8 cellular contexts compared by ENCODE assay signal in the genomic region with DNA sequence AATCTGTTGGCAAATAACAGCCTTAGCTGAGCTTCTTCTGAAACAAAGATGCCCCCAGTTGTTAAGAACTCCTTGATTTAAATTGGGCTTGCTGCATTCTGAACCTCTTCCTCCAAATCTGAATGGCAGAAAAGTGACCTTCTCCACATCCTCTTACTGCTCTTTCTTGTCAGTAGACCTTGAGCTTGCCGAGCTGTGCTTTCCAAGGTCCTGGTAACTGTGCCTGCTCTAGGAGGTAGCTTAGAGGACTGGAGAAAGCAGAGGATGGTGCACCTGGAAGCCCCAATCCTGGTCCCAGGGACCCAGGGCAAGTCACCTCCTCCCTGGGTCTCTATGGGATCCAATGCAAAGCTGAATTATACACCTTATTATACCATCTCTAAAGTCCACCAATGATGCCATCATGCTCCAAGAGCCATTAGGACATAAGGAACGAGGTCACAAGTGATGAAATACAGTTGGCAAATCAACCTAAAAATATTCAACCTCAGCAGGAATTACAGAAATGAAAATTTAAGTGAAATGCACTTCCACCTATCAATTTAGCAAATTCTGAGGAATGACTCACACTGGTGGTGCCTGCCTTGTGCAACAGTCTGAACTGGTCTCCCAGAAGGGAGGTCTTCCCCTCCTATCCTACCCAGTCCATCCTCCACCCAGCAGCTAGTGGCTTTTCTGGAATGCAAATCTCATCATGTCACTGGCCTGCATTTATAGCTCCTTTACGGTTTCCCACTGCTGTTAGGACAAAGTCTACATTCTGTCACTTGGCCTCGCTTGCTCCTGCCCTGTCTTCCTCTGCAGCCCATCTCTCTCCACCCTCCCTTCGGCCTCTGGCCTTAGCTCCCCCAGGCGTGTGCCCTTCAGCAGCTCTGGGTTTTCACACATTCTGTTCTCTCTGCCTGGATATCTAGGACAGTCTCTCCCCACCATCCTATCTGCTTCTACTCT. TPM values are rescaled to one million over a fixed set of nuclear protein-coding genes. Genes with fewer than 3 reads are reported as not detected.
DNase-seq lines count a peak whose midpoint lies in the region; ATAC-seq and TF ChIP-seq lines count a peak whose summit lies in the region.

No MANE protein-coding gene starts in this region.

- TF ChIP-seq CTCF in CD4-positive, alpha-beta T cell (IDR thresholded peaks at IDR 0.05) = no peak
- TF ChIP-seq CTCF in PC-9 (conservative IDR thresholded peaks at IDR 0.05) (no peak), neural progenitor cell (IDR thresholded peaks at IDR 0.05) (no peak), OCI-LY7 (conservative IDR thresholded peaks at IDR 0.05; ENCODE audit: low read length) (no peak)

- H2AFZ ChIP-seq in PC-9 (no peak overlapping the region), neural progenitor cell (replicated peaks) (no peak overlapping the region), OCI-LY7 (ENCODE audit: low read length) (no peak overlapping the region)

- no peak overlapping the region for H3K9ac ChIP-seq in neural progenitor cell

- H3K4me2 ChIP-seq in PC-9 (peak overlapping the region; percentile 67), neural progenitor cell (no peak overlapping the region), OCI-LY7 (ENCODE audit: low read length) (no peak overlapping the region)

- H3K4me1 ChIP-seq in PC-9 (replicated peaks; ENCODE audit: insufficient read depth) = peaks cover 37% of the 10 kb centered on the region
- peaks cover 10% of the 10 kb centered on the region for H3K4me1 ChIP-seq in neural progenitor cell
- H3K4me1 ChIP-seq in OCI-LY7 (ENCODE audit: insufficient read depth, low read length, poor library complexity, severe bottlenecking) = no peaks in the 10 kb centered on the region

- H3K79me2 ChIP-seq in PC-9 (ENCODE audit: low read depth) = peaks cover 35% of the 10 kb centered on the region
- no peaks in the 10 kb centered on the region for H3K79me2 ChIP-seq in neural progenitor cell (ENCODE audit: low read depth)
- H3K79me2 ChIP-seq in OCI-LY7 (ENCODE audit: insufficient read depth, low read depth, low read length) = no peaks in the 10 kb centered on the region

- H3K4me3 ChIP-seq in PC-9 (0 out of 2 replicates have a peak overlapping the region, but pooled peaks have one; percentile 11), neural progenitor cell (no peak overlapping the region), OCI-LY7 (ENCODE audit: low read depth, low read length, poor library complexity, severe bottlenecking) (no peak overlapping the region)

- peak overlapping the region; percentile 30 for H3K27ac Mint-ChIP-seq in CD4-positive, alpha-beta T cell
- H3K27ac Mint-ChIP-seq in neural progenitor cell = no peak overlapping the region

- no peaks in the 10 kb centered on the region for H3K27me3 Mint-ChIP-seq in CD4-positive, alpha-beta T cell
- peaks cover 7% of the 10 kb centered on the region for H3K27me3 Mint-ChIP-seq in neural progenitor cell (ENCODE audit: insufficient read depth, low read depth)

- no peaks in the 10 kb centered on the region for H3K27me3 ChIP-seq in CD4-positive, alpha-beta T cell (ENCODE audit: control insufficient read depth, insufficient read depth, low read length)
- H3K27me3 ChIP-seq in PC-9 (ENCODE audit: insufficient read depth, low read depth) (no peaks in the 10 kb centered on the region), neural progenitor cell (no peaks in the 10 kb centered on the region)

- intact Hi-C loops in CD4-positive, alpha-beta T cell (cut with DNase I, micrococcal nuclease) = no loop called here
- intact Hi-C loops in PC-9 (cut with micrococcal nuclease; ENCODE audit: unreplicated experiment) = no loop called here
- intact Hi-C loops in OCI-LY7 (cut with micrococcal nuclease; ENCODE audit: unreplicated experiment) = no loop called here

- no peaks in the 10 kb centered on the region for H3K36me3 Mint-ChIP-seq in CD4-positive, alpha-beta T cell (ENCODE audit: low read depth)
- H3K36me3 Mint-ChIP-seq in neural progenitor cell = no peaks in the 10 kb centered on the region

- no TSS peak for BruUV-seq in PC-9 (replicated peaks; lab: Mats Ljungman, UMichigan)
- BruUV-seq in OCI-LY7 (replicated peaks; lab: Mats Ljungman, UMichigan) = no TSS peak

- POLR2A ChIA-PET in CD4-positive, alpha-beta T cell (lab: Charles Lee) = interaction anchor here (0.8 to 1.2 kb wide), 3 partner anchors 22 to 37 kb away, joined by 3 to 4 read pairs (median 3); partner anchors contain the start of genes DRC3 and TOM1L2
- POLR2A ChIA-PET in PC-9 (lab: Charles Lee; ENCODE audit: unreplicated experiment) (interaction anchor here (0.5 to 0.9 kb wide), 5 partner anchors 9 to 914 kb away, joined by 3 to 10 read pairs (median 5); no protein-coding TSS in a partner anchor), OCI-LY7 (lab: Charles Lee) (no interaction called here)

- H3K9me2 ChIP-seq in PC-9 (ENCODE audit: insufficient read depth) = no peaks in the 10 kb centered on the region
- no peaks in the 10 kb centered on the region for H3K9me2 ChIP-seq in OCI-LY7 (ENCODE audit: insufficient read depth, low read length)

- H3K9me3 ChIP-seq in CD4-positive, alpha-beta T cell (ENCODE audit: control insufficient read depth, low read length) = no peaks in the 10 kb centered on the region
- H3K9me3 ChIP-seq in PC-9 (ENCODE audit: insufficient read depth, low read depth) (no peaks in the 10 kb centered on the region), neural progenitor cell (ENCODE audit: low read depth) (no peaks in the 10 kb centered on the region), OCI-LY7 (ENCODE audit: low read length) (no peaks in the 10 kb centered on the region)

- H4K20me1 ChIP-seq in PC-9 (ENCODE audit: insufficient read depth) = no peaks in the 10 kb centered on the region
- H4K20me1 ChIP-seq in neural progenitor cell (ENCODE audit: low read depth) = no peaks in the 10 kb centered on the region
- H4K20me1 ChIP-seq in OCI-LY7 (ENCODE audit: insufficient read depth, low read length) = no peaks in the 10 kb centered on the region

- H3K36me3 ChIP-seq in PC-9 (ENCODE audit: low read depth) (no peaks in the 10 kb centered on the region), neural progenitor cell (no peaks in the 10 kb centered on the region), OCI-LY7 (ENCODE audit: insufficient read depth, low read length) (no peaks in the 10 kb centered on the region)

- no peak for ATAC-seq in CD4-positive, alpha-beta T cell (ENCODE audit: poor library complexity)
- no peak for ATAC-seq in GM18502 (IDR thresholded peaks at IDR 0.05; ENCODE audit: poor library complexity, unreplicated experiment)

- DNase-seq in CD4-positive, alpha-beta T cell = no peak
- DNase-seq in PC-9 (peak; percentile 64 to 93), fibroblast of gingiva (ENCODE audit: low read depth) (peak; percentile 96), neural progenitor cell (ENCODE audit: low spot score) (no peak), NCI-H2081 (lab: John Stamatoyannopoulos, UW) (no peak), OCI-LY7 (ENCODE audit: low spot score) (no peak), DMS153 treated with DMSO at 0.1 percent for 48 hours (lab: John Stamatoyannopoulos, UW; ENCODE audit: unreplicated experiment) (no peak)

- CTCF ChIA-PET in CD4-positive, alpha-beta T cell (lab: Charles Lee) = no interaction called here
- CTCF ChIA-PET in PC-9 (lab: Charles Lee) (interaction anchor here (0.5 kb wide), 1 partner anchor 72 kb away, joined by 12 read pairs; no protein-coding TSS in a partner anchor), OCI-LY7 (lab: Charles Lee; ENCODE audit: unreplicated experiment) (interaction anchor here (1.0 kb wide), 1 partner anchor 83 kb away, joined by 3 read pairs; no protein-coding TSS in a partner anchor)

- H3K4me1 Mint-ChIP-seq in CD4-positive, alpha-beta T cell (ENCODE audit: low read depth) = peaks cover 53% of the 10 kb centered on the region
- peaks cover 53% of the 10 kb centered on the region for H3K4me1 Mint-ChIP-seq in neural progenitor cell

- no peaks in the 10 kb centered on the region for H3K9me3 Mint-ChIP-seq in CD4-positive, alpha-beta T cell
- H3K9me3 Mint-ChIP-seq in neural progenitor cell = no peaks in the 10 kb centered on the region

- H3K27ac ChIP-seq in CD4-positive, alpha-beta T cell (ENCODE audit: low read depth, low read length) = no peak overlapping the region
- H3K27ac ChIP-seq in PC-9 = peak overlapping the region; percentile 65
- H3K27ac ChIP-seq in neural progenitor cell = no peak overlapping the region
- H3K27ac ChIP-seq in OCI-LY7 (ENCODE audit: low read depth, low read length, poor library complexity, severe bottlenecking) = no peak overlapping the region

- H3F3A ChIP-seq in PC-9 (ENCODE audit: insufficient read depth, low read depth) (peaks cover 20% of the 10 kb centered on the region), neural progenitor cell (ENCODE audit: low read depth) (no peaks in the 10 kb centered on the region)

- H3K4me3 Mint-ChIP-seq in CD4-positive, alpha-beta T cell = no peak overlapping the region
- H3K4me3 Mint-ChIP-seq in neural progenitor cell = peak overlapping the region; percentile 27

RNA-seq across cellular contexts. Expression of gene TOM1L2, which starts 36.6 kb away (rescaled TPM):
- total RNA-seq in CD4-positive, alpha-beta T cell = 10 to 100 TPM; 28.5 to 30.5 TPM
- total RNA-seq in PC-9 (2021) = 68.5 and 71.8 TPM in 2 replicates
- total RNA-seq in neural progenitor cell (ENCODE audit: low replicate concordance) = 4.3 and 6.5 TPM in 2 replicates
- 4.9 and 5.4 TPM in 2 replicates for total RNA-seq in OCI-LY7 (2014; rRNA removed; shearing (Covaris generic))
- 14.3 and 16.4 TPM in 2 replicates for total RNA-seq in OCI-LY7 (2022)

RNA-seq across cellular contexts. Expression of gene DRC3, which starts 37.1 kb away (rescaled TPM):
- total RNA-seq in CD4-positive, alpha-beta T cell = under 1 TPM in 1 of 2 experiments, not detected in 1; 0.11 TPM
- total RNA-seq in PC-9 (2021) = 7.2 and 15.2 TPM in 2 replicates
- total RNA-seq in neural progenitor cell (ENCODE audit: low replicate concordance) = 0.07 and 0.81 TPM in 2 replicates
- not detected in 2 replicates for total RNA-seq in OCI-LY7 (2014; rRNA removed; shearing (Covaris generic))
- total RNA-seq in OCI-LY7 (2022) = 0.19 and 0.50 TPM in 2 replicates

Comparison
In these comparisons a context has a peak if more than half of its experiments do, and no peak if none do; other contexts are left out.
1. DNase-seq: peak in PC-9 (2 of 2) and fibroblast of gingiva (single experiment); none in CD4-positive, alpha-beta T cell (0 of 10), neural progenitor cell (single experiment), NCI-H2081 (0 of 2), OCI-LY7 (single experiment) and DMS153 treated with DMSO at 0.1 percent for 48 hours (single experiment).